1 cellular context compared by ENCODE assay signal in the genomic region with DNA sequence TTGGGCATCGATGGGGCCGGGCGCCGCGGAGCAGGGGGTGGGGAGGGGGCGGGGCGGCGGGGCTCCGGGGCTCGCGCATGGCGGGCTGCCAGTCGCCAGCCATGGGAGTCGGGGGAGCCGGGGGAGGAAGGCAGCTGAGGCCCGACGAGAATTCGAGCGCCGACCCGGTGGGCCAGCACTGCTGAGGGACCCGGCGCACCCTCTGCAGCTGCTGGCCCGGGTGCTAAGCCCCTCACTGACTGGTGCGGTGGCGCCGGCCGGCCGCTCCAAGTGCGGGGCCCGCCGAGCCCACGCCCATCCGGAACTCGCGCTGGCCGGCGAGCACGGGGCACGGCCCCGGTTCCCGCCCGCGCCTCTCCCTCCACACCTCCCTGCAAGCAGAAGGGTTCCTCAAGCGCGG.
TF ChIP-seq lines count a peak whose summit lies in the region.

No MANE protein-coding gene starts in this region.

TF ChIP-seq in endothelial cell of umbilical vein, 7 proteins besides CTCF, POLR2A, EP300 and RAD21 (continued from another document):
- no peak for TF ChIP-seq FOS (IDR thresholded peaks at IDR 0.05; ENCODE audit: borderline replicate concordance, insufficient read depth, low read length)
